In the genomic region with DNA sequence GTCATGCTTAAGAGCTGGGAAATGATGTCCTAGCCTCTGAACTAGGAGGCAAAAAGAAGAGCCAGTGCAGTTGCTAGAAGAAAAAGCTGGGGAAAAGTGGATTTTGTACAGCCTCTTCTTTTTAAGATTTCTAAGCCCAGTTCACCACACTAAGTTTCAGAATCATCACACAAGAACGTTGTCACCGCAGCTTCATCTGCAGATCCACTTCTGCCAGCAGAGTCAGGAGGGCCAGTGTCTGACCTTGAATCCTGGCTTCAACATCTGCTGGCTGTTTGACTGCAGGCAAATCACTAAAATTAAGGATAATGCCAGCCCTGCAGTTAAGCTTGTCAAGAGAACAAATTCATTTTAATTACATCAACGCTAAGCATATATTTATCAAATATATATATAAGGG, we compare ENCODE assay signal across 22 cellular contexts. TPM values are rescaled to one million over a fixed set of nuclear protein-coding genes. Genes with fewer than 3 reads are reported as not detected.
"Had no signal": no experiment of that assay in that cellular context is flagged by ENCODE, and none has a peak within 500 bp of the region (broad histone marks: within the 10 kb centered on the region; RNA-seq: fewer than 3 reads in every experiment).

No MANE protein-coding gene starts in this region.

- H3K4me1 Mint-ChIP-seq: activated naive CD8-positive, alpha-beta T cell treated with anti-CD3 and anti-CD28 coated beads for 36 hours; naive B cell had no signal

- H3K27me3 Mint-ChIP-seq: activated naive CD8-positive, alpha-beta T cell treated with anti-CD3 and anti-CD28 coated beads for 36 hours; naive B cell; type B pancreatic cell had no signal

- H3K9me3 Mint-ChIP-seq: activated naive CD8-positive, alpha-beta T cell treated with anti-CD3 and anti-CD28 coated beads for 36 hours; naive B cell; type B pancreatic cell had no signal

- ATAC-seq: foreskin keratinocyte, right lobe of liver had no signal

- H3K4me3 ChIP-seq: cardiac muscle cell, lung, right lobe of liver, smooth muscle cell, testis had no signal

- H3K27ac ChIP-seq: cardiac muscle cell, epithelial cell of prostate, foreskin keratinocyte, right lobe of liver, testis, VCaP had no signal

- H3K4me1 ChIP-seq: foreskin keratinocyte, testis had no signal

- H3K36me3 ChIP-seq: cardiac muscle cell had no signal

- H3K9me3 ChIP-seq: right lobe of liver, testis had no signal

- H3K27ac Mint-ChIP-seq: activated naive CD8-positive, alpha-beta T cell treated with anti-CD3 and anti-CD28 coated beads for 36 hours; naive B cell; type B pancreatic cell had no signal

- H3K27me3 ChIP-seq: foreskin keratinocyte, right lobe of liver, testis had no signal

- DNase-seq: activated CD4-positive, alpha-beta T cell treated with anti-CD3 and anti-CD28 coated beads, Interleukin-2, amount 50 U/mL, for 1 hour; activated CD4-positive, CD25-positive, alpha-beta regulatory T cell treated with anti-CD3 and anti-CD28 coated beads, Interleukin-2, amount 50 U/mL, for 72 hours; activated naive CD8-positive, alpha-beta T cell treated with anti-CD3 and anti-CD28 coated beads for 36 hours; activated T-cell treated with anti-CD3 and anti-CD28 coated beads, Interleukin-2, amount 50 U/mL, for 1 hour; amygdala; foreskin keratinocyte; kidney; naive B cell; nucleus accumbens; posterior cingulate gyrus; right lobe of liver; stimulated activated CD4-positive, alpha-beta T cell treated with anti-CD3 and anti-CD28 coated beads, Interleukin-15, amount 100 ng/mL, for 24 hours; stimulated activated naive CD4-positive, alpha-beta T cell; testis had no signal

- H3K4me3 Mint-ChIP-seq: activated naive CD8-positive, alpha-beta T cell treated with anti-CD3 and anti-CD28 coated beads for 36 hours; naive B cell; type B pancreatic cell had no signal

- H3K36me3 Mint-ChIP-seq: naive B cell, type B pancreatic cell had no signal

RNA-seq across cellular contexts. Expression of gene HDC, which starts 36.2 kb away (rescaled TPM):
- total RNA-seq: cardiac muscle cell, chondrocyte, foreskin keratinocyte, glomerular endothelial cell, smooth muscle cell had no signal

RNA-seq across cellular contexts. Expression of gene SLC27A2, which starts 47.3 kb away (rescaled TPM):
- total RNA-seq: cardiac muscle cell, chondrocyte had no signal
